20 cellular contexts compared by ENCODE assay signal in genomic region chr15:93300796-93301195, GRCh38.
"Had no signal": no experiment of that assay in that cellular context is flagged by ENCODE, and none has a peak within 500 bp of the region (broad histone marks: within the 10 kb centered on the region; RNA-seq: fewer than 3 reads in every experiment).

No MANE protein-coding gene starts in this region.

- H3K4me3 ChIP-seq: lower lobe of right lung, psoas muscle, suprapubic skin had no signal

- H3K27ac ChIP-seq: foreskin keratinocyte, lower lobe of right lung, psoas muscle, WERI-Rb-1 had no signal

- H3K27me3 ChIP-seq: foreskin keratinocyte, suprapubic skin had no signal

- H3K36me3 ChIP-seq: lower lobe of right lung, suprapubic skin, WERI-Rb-1 had no signal

- H3K4me1 ChIP-seq: foreskin keratinocyte, lower lobe of right lung, psoas muscle had no signal

- ATAC-seq: activated T-cell treated with anti-CD3 and anti-CD28 coated beads, Interleukin-2, amount 50 U/mL, for 72 hours; foreskin keratinocyte; left lobe of liver; lower lobe of right lung; psoas muscle; right cardiac atrium; SK-N-SH treated with all-trans-retinoic acid at 6 μM for 48 hours; stimulated activated effector memory CD8-positive, alpha-beta T cell treated with anti-CD3 and anti-CD28 coated beads, Interleukin-12 subunit alpha, Interleukin-12 subunit beta, amount 100 ng/mL, for 72 hours; stimulated activated naive CD8-positive, alpha-beta T cell treated with anti-CD3 and anti-CD28 coated beads, Interleukin-15, amount 100 ng/mL, for 72 hours had no signal

- DNase-seq: activated CD4-positive, CD25-positive, alpha-beta regulatory T cell treated with anti-CD3 and anti-CD28 coated beads, Interleukin-2, amount 50 U/mL, for 72 hours; activated effector memory CD4-positive, alpha-beta T cell treated with Interleukin-2 at 50 U/mL for 16 hours; activated naive CD4-positive, alpha-beta T cell treated with anti-CD3 and anti-CD28 coated beads, Interleukin-2, amount 10 ng/mL, durations not matched to agents 7 days and 5 days; activated T-cell treated with anti-CD3 and anti-CD28 coated beads, Interleukin-2, amount 50 U/mL, for 72 hours; amygdala; effector CD4-positive, alpha-beta T cell; foreskin keratinocyte; kidney; lower lobe of right lung; mesendoderm; naive B cell; psoas muscle; stimulated activated CD4-positive, alpha-beta T cell treated with anti-CD3 and anti-CD28 coated beads, Interleukin-1b, Interleukin-23, amount 100 ng/mL, for 48 hours; stimulated activated naive CD8-positive, alpha-beta T cell treated with anti-CD3 and anti-CD28 coated beads, Interleukin-15, amount 100 ng/mL, for 72 hours; WERI-Rb-1 had no signal

- H3K9me3 ChIP-seq: lower lobe of right lung, psoas muscle, suprapubic skin had no signal
